ENCODE assay signal across 6 cellular contexts in the genomic region with DNA sequence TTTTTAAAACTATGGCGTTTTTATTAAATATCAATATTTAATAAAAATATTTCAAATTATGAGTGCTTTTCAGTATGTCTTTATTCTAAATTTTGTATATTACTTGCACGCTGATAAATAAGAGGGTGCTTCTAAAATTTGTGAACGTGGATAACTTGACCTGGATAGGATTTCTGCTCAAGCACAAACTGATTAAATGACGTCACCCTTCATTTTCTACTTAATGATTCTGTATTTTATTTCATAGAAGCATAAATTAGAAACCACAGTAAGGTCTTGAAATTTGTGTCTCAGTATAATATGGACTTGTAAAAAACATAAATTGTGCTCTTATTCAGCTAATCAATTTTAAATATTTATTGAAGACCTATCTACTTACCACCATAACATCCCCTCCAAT.
"Had no signal": no experiment of that assay in that cellular context is flagged by ENCODE, and none has a peak within 500 bp of the region (broad histone marks: within the 10 kb centered on the region; RNA-seq: fewer than 3 reads in every experiment).

No MANE protein-coding gene starts in this region.

- FAIRE-seq: GM12891, GM12892, GM18507, GM19239 had no signal

- DNase-seq: GDM1, GF-D8 had no signal
